2 cellular contexts compared by ENCODE assay signal in the genomic region with DNA sequence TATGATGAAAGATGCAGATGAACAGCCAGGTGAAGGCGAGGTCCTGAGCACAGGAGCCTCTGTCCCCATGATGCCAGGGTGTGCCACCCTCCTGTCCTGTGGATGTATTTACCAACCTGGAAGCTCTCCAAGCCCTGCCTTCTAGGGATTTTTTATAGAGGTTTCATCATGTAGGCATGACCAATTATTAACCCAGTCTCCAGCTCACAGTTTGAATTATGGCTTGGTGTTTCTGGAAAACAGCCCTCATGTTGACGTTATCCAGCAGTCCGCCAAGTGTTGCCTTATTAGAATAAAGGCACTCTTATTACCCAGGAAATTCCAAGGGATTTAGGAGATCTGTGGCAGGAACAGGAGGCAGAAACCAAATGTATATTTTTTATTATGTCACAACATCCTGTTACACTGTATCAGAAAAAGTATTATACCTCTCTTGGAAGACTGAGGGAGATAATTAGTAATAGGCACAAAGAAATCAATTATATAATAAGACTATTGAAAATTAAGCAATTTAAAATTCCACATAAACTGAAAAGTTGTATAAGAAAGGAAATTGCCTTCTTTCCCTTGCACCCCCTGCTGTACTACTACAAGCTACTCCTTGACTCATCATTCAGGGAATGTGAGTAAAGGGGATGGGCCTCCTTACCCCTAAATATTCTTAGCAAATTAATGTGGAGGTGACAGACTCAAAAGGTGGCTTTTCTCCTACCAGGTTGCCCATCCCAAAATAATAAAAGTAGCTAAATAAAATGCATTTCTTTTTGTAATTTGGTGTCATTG.
TF ChIP-seq lines count a peak whose summit lies in the region.

No MANE protein-coding gene starts in this region.

TF ChIP-seq in liver, 16 proteins besides CTCF, POLR2A, EP300 and RAD21 (continued from another document):
- TF ChIP-seq, protein P1, sequence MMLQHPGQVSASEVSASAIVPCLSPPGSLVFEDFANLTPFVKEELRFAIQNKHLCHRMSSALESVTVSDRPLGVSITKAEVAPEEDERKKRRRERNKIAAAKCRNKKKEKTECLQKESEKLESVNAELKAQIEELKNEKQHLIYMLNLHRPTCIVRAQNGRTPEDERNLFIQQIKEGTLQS (IDR thresholded peaks at IDR 0.05), result peak; percentile 92
- TF ChIP-seq YY1 (IDR thresholded peaks at IDR 0.05), result peak; percentile 79
- peak; percentile 88 for TF ChIP-seq FOXA1 (IDR thresholded peaks at IDR 0.05)
- TF ChIP-seq TAF1 (conservative IDR thresholded peaks at IDR 0.05), result no peak
- TF ChIP-seq, protein P2, sequence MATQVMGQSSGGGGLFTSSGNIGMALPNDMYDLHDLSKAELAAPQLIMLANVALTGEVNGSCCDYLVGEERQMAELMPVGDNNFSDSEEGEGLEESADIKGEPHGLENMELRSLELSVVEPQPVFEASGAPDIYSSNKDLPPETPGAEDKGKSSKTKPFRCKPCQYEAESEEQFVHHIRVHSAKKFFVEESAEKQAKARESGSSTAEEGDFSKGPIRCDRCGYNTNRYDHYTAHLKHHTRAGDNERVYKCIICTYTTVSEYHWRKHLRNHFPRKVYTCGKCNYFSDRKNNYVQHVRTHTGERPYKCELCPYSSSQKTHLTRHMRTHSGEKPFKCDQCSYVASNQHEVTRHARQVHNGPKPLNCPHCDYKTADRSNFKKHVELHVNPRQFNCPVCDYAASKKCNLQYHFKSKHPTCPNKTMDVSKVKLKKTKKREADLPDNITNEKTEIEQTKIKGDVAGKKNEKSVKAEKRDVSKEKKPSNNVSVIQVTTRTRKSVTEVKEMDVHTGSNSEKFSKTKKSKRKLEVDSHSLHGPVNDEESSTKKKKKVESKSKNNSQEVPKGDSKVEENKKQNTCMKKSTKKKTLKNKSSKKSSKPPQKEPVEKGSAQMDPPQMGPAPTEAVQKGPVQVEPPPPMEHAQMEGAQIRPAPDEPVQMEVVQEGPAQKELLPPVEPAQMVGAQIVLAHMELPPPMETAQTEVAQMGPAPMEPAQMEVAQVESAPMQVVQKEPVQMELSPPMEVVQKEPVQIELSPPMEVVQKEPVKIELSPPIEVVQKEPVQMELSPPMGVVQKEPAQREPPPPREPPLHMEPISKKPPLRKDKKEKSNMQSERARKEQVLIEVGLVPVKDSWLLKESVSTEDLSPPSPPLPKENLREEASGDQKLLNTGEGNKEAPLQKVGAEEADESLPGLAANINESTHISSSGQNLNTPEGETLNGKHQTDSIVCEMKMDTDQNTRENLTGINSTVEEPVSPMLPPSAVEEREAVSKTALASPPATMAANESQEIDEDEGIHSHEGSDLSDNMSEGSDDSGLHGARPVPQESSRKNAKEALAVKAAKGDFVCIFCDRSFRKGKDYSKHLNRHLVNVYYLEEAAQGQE (IDR thresholded peaks at IDR 0.05), result peak; percentile 50
- TF ChIP-seq JUND (IDR thresholded peaks at IDR 0.05), result peak; percentile 60 to 75
- peak; percentile 74 for TF ChIP-seq SP1 (IDR thresholded peaks at IDR 0.05)
- peak; percentile 49 to 79 for TF ChIP-seq RXRA (IDR thresholded peaks at IDR 0.05)
TF ChIP-seq in liver: peak in this region for 12.

TF ChIP-seq in HepG2, 621 proteins besides CTCF, POLR2A, EP300 and RAD21 (continued from another document):
- TF ChIP-seq, protein P3, sequence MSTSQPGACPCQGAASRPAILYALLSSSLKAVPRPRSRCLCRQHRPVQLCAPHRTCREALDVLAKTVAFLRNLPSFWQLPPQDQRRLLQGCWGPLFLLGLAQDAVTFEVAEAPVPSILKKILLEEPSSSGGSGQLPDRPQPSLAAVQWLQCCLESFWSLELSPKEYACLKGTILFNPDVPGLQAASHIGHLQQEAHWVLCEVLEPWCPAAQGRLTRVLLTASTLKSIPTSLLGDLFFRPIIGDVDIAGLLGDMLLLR (CRISPR knock-in tag; IDR thresholded peaks at IDR 0.05), result no peak
- TF ChIP-seq HHEX (CRISPR knock-in tag; IDR thresholded peaks at IDR 0.05) (no peak), NR2F6 (IDR thresholded peaks at IDR 0.05) (no peak), NR2F6 (CRISPR knock-in tag; IDR thresholded peaks at IDR 0.05) (no peak)
- TF ChIP-seq, protein P4, sequence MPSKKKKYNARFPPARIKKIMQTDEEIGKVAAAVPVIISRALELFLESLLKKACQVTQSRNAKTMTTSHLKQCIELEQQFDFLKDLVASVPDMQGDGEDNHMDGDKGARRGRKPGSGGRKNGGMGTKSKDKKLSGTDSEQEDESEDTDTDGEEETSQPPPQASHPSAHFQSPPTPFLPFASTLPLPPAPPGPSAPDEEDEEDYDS (CRISPR knock-in tag; IDR thresholded peaks at IDR 0.05), result no peak
